Comparison of ENCODE assay signal across 16 cellular contexts in the genomic region with DNA sequence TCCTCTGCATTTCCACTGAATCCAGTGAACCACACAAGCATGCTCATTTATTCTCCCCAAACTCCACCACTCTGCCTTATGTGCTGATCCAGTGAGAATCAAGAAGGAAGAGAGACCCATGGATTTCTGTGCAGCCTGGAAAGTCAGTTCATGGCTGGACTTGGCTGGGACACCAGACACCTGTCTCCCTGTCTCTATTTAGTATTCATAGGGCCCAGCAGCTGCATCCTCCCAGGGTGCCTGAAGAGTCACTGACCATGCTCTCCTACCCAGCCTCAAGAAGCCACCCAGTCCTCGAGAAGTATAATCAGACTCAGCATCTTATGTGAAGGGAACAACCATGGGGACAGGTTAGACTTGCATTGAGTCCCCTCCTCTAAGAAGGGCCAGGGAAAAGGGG.
DNase-seq lines count a peak whose midpoint lies in the region; ATAC-seq and TF ChIP-seq lines count a peak whose summit lies in the region.
"Had no signal": no experiment of that assay in that cellular context is flagged by ENCODE, and none has a peak within 500 bp of the region (broad histone marks: within the 10 kb centered on the region; RNA-seq: fewer than 3 reads in every experiment).

No MANE protein-coding gene starts in this region.

- DNase-seq in LHCN-M2 (ENCODE audit: low read depth) = peak; percentile 51
- DNase-seq in WTC11 (ENCODE audit: low spot score) = no peak
- no peak for DNase-seq in sciatic nerve (ENCODE audit: low spot score)
- DNase-seq in activated CD8-positive, alpha-beta memory T cell treated with anti-CD3 and anti-CD28 coated beads, Interleukin-2, amount 10 ng/mL, durations not matched to agents 7 days and 5 days = no peak
- no peak for DNase-seq in NCI-H524 treated with DMSO at 0.1 percent for 48 hours (lab: John Stamatoyannopoulos, UW)
- DNase-seq: AML-193; CD4-positive, alpha-beta memory T cell; IMR-90; MV-4-11; NCI-H1436; NCI-H2081 treated with DMSO at 0.1 percent for 48 hours; NCI-H446 treated with DMSO at 0.1 percent for 48 hours; OCI-M1 had no signal

- H3K36me3 ChIP-seq in BLaER1 treated with 17β-estradiol and CSF1 and Interleukin-3, amounts not matched to agents 10 nM and 100 nM = no peaks in the 10 kb centered on the region

- TF ChIP-seq CTCF in WTC11 (IDR thresholded peaks at IDR 0.05) = no peak

- no peaks in the 10 kb centered on the region for H4K20me1 ChIP-seq in BLaER1 treated with 17β-estradiol and CSF1 and Interleukin-3, amounts not matched to agents 10 nM and 100 nM

- peak overlapping the region; percentile 3; the same call in 1 of the 2 replicates for H3K4me3 Mint-ChIP-seq in WTC11
- no peak overlapping the region for H3K4me3 Mint-ChIP-seq in activated CD8-positive, alpha-beta memory T cell treated with anti-CD3 and anti-CD28 coated beads, Interleukin-2, amount 10 ng/mL, durations not matched to agents 7 days and 5 days
- H3K4me3 Mint-ChIP-seq: CD4-positive, alpha-beta memory T cell had no signal

- no peak overlapping the region; the same call in 1 of the 2 replicates for H3K27ac Mint-ChIP-seq in WTC11
- H3K27ac Mint-ChIP-seq in activated CD8-positive, alpha-beta memory T cell treated with anti-CD3 and anti-CD28 coated beads, Interleukin-2, amount 10 ng/mL, durations not matched to agents 7 days and 5 days = no peak overlapping the region
- H3K27ac Mint-ChIP-seq: CD4-positive, alpha-beta memory T cell had no signal

- H3K9me3 Mint-ChIP-seq in WTC11 = no peaks in the 10 kb centered on the region
- no peaks in the 10 kb centered on the region for H3K9me3 Mint-ChIP-seq in activated CD8-positive, alpha-beta memory T cell treated with anti-CD3 and anti-CD28 coated beads, Interleukin-2, amount 10 ng/mL, durations not matched to agents 7 days and 5 days (ENCODE audit: low read depth)
- H3K9me3 Mint-ChIP-seq: CD4-positive, alpha-beta memory T cell had no signal

- ATAC-seq in WTC11 (no peak), sciatic nerve (peak; percentile 7), GM21723 (IDR thresholded peaks at IDR 0.05; ENCODE audit: unreplicated experiment) (no peak)
- no peak for ATAC-seq in activated CD8-positive, alpha-beta memory T cell treated with anti-CD3 and anti-CD28 coated beads, Interleukin-2, amount 10 ng/mL, durations not matched to agents 7 days and 5 days

- peak overlapping the region in 8 of 11 experiments; percentile 20 to 71 (median 56); a peak in 14 of 22 replicates for H3K4me2 ChIP-seq in BLaER1 treated with 17β-estradiol and CSF1 and Interleukin-3, amounts not matched to agents 10 nM and 100 nM

- H3K4me1 Mint-ChIP-seq in WTC11 = peaks cover 16% of the 10 kb centered on the region
- no peaks in the 10 kb centered on the region for H3K4me1 Mint-ChIP-seq in activated CD8-positive, alpha-beta memory T cell treated with anti-CD3 and anti-CD28 coated beads, Interleukin-2, amount 10 ng/mL, durations not matched to agents 7 days and 5 days
- H3K4me1 Mint-ChIP-seq: CD4-positive, alpha-beta memory T cell had no signal

- intact Hi-C loops in sciatic nerve (cut with DNase I) = no loop called here

- H3K27me3 ChIP-seq in BLaER1 treated with 17β-estradiol and CSF1 and Interleukin-3, amounts not matched to agents 10 nM and 100 nM = no peaks in the 10 kb centered on the region

- no peak overlapping the region for H3K27ac ChIP-seq in BLaER1 treated with 17β-estradiol and CSF1 and Interleukin-3, amounts not matched to agents 10 nM and 100 nM
- H3K27ac ChIP-seq: RWPE1 had no signal

- peaks cover 0 to 73% (median 58%) of the 10 kb centered on the region in 10 experiments; a peak in 16 of 20 replicates for H3K4me1 ChIP-seq in BLaER1 treated with 17β-estradiol and CSF1 and Interleukin-3, amounts not matched to agents 10 nM and 100 nM

- POLR2A ChIA-PET in WTC11 (lab: Charles Lee) = no interaction called here

- peak overlapping the region in 2 of 11 experiments; percentile 3 to 19; a peak in 1 of 22 replicates for H3K9ac ChIP-seq in BLaER1 treated with 17β-estradiol and CSF1 and Interleukin-3, amounts not matched to agents 10 nM and 100 nM

- H3K4me3 ChIP-seq in BLaER1 treated with 17β-estradiol and CSF1 and Interleukin-3, amounts not matched to agents 10 nM and 100 nM = no peak overlapping the region

- H3K36me3 Mint-ChIP-seq in WTC11 = no peaks in the 10 kb centered on the region
- no peaks in the 10 kb centered on the region for H3K36me3 Mint-ChIP-seq in activated CD8-positive, alpha-beta memory T cell treated with anti-CD3 and anti-CD28 coated beads, Interleukin-2, amount 10 ng/mL, durations not matched to agents 7 days and 5 days
- H3K36me3 Mint-ChIP-seq: CD4-positive, alpha-beta memory T cell had no signal

- no peaks in the 10 kb centered on the region for H3K9me3 ChIP-seq in BLaER1 treated with 17β-estradiol and CSF1 and Interleukin-3, amounts not matched to agents 10 nM and 100 nM (replicated peaks in 1 of 11)

- peaks cover 98% of the 10 kb centered on the region for H3K27me3 Mint-ChIP-seq in WTC11 (ENCODE audit: low read depth)
- peaks cover 36% of the 10 kb centered on the region for H3K27me3 Mint-ChIP-seq in activated CD8-positive, alpha-beta memory T cell treated with anti-CD3 and anti-CD28 coated beads, Interleukin-2, amount 10 ng/mL, durations not matched to agents 7 days and 5 days

- CTCF ChIA-PET in WTC11 (lab: Charles Lee) = interaction anchor here (1.2 to 2.2 kb wide), 5 partner anchors 68 to 321 kb away, joined by 3 to 5 read pairs (median 4); a partner anchor contains a TSS
- CTCF ChIA-PET in activated CD8-positive, alpha-beta memory T cell treated with anti-CD3 and anti-CD28 coated beads, Interleukin-2, amount 10 ng/mL, durations not matched to agents 7 days and 5 days (lab: Charles Lee) = interaction anchor here (1.4 to 1.6 kb wide), 2 partner anchors 38 to 134 kb away, joined by 3 to 5 read pairs; a partner anchor contains a TSS

TF ChIP-seq in WTC11, 78 proteins besides CTCF, POLR2A, EP300 and RAD21:
- TF ChIP-seq, protein P1, sequence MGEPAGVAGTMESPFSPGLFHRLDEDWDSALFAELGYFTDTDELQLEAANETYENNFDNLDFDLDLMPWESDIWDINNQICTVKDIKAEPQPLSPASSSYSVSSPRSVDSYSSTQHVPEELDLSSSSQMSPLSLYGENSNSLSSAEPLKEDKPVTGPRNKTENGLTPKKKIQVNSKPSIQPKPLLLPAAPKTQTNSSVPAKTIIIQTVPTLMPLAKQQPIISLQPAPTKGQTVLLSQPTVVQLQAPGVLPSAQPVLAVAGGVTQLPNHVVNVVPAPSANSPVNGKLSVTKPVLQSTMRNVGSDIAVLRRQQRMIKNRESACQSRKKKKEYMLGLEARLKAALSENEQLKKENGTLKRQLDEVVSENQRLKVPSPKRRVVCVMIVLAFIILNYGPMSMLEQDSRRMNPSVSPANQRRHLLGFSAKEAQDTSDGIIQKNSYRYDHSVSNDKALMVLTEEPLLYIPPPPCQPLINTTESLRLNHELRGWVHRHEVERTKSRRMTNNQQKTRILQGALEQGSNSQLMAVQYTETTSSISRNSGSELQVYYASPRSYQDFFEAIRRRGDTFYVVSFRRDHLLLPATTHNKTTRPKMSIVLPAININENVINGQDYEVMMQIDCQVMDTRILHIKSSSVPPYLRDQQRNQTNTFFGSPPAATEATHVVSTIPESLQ (CRISPR knock-in tag; IDR thresholded peaks at IDR 0.05) = no peak
- TF ChIP-seq, protein P2, sequence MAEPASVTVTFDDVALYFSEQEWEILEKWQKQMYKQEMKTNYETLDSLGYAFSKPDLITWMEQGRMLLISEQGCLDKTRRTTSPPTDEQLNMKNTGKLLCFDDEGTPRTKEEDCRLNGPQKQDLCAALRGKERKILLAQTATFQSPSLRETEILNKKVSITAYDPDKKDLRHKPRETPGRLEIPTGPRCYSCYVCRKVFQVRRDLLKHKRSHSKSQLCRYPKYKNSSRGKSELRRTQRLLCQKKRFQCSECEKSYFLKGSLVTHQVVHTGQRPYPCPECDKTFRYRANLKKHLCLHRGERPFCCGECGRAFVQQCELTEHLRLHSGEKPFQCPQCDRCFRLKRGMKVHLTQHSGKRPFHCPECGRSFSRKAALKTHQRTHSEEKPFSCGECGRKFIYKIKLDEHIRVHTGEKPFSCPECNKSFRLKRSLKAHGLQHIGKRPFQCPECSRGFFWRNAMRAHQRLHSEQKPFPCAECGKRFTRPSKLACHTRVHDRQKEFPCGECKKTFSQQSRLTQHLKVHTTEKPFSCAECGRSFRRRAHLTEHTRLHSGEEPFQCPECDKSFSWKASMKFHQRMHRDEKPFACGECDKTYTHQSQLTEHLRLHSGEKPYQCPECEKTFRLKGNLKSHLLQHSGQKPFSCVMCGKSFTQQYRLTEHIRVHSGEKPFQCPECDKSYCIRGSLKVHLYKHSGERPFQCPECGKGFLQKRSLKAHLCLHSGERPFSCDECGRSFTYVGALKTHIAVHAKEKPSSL (CRISPR knock-in tag; conservative IDR thresholded peaks at IDR 0.05) = no peak
- no peak for TF ChIP-seq CREM (CRISPR knock-in tag; IDR thresholded peaks at IDR 0.05)
- TF ChIP-seq HMGA2 (CRISPR knock-in tag; IDR thresholded peaks at IDR 0.05) = no peak
- TF ChIP-seq PRRX2 (CRISPR knock-in tag; IDR thresholded peaks at IDR 0.05) = no peak
- TF ChIP-seq, protein P3, sequence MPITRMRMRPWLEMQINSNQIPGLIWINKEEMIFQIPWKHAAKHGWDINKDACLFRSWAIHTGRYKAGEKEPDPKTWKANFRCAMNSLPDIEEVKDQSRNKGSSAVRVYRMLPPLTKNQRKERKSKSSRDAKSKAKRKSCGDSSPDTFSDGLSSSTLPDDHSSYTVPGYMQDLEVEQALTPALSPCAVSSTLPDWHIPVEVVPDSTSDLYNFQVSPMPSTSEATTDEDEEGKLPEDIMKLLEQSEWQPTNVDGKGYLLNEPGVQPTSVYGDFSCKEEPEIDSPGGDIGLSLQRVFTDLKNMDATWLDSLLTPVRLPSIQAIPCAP (CRISPR knock-in tag; IDR thresholded peaks at IDR 0.05) = no peak
- no peak for TF ChIP-seq NR3C1 (CRISPR knock-in tag; conservative IDR thresholded peaks at IDR 0.05; ENCODE audit: low read depth)
- TF ChIP-seq OVOL2 (CRISPR knock-in tag; IDR thresholded peaks at IDR 0.05; ENCODE audit: borderline replicate concordance) = no peak
- TF ChIP-seq ZBTB21 (CRISPR knock-in tag; IDR thresholded peaks at IDR 0.05; ENCODE audit: borderline replicate concordance) = no peak
- no peak for TF ChIP-seq SOX15 (CRISPR knock-in tag; IDR thresholded peaks at IDR 0.05)
